ENCODE assay signal across 1 cellular context in genomic region chr19:11397089-11397610, GRCh38.
TF ChIP-seq lines count a peak whose summit lies in the region.

No MANE protein-coding gene starts in this region.

TF ChIP-seq in H1, 55 proteins besides CTCF, POLR2A, EP300 and RAD21:
- TF ChIP-seq SP2 (IDR thresholded peaks at IDR 0.05; ENCODE audit: low read length) (no peak), SIX5 (IDR thresholded peaks at IDR 0.05; ENCODE audit: low read depth, low read length) (no peak), GABPA (IDR thresholded peaks at IDR 0.05; ENCODE audit: borderline replicate concordance, insufficient read depth, low read length) (no peak), SIN3A (conservative IDR thresholded peaks at IDR 0.05 in 1 of 2, IDR thresholded peaks at IDR 0.05 in 1 of 2; ENCODE audit: low read depth in 1 of 2, low read length in 2 of 2) (no peak), BACH1 (IDR thresholded peaks at IDR 0.05; ENCODE audit: low read length) (no peak), JUN (IDR thresholded peaks at IDR 0.05; ENCODE audit: low read depth, low read length) (no peak), CREB1 (IDR thresholded peaks at IDR 0.05) (no peak), PHF8 (conservative IDR thresholded peaks at IDR 0.05; ENCODE audit: low read depth, low read length) (no peak), TAF7 (optimal IDR thresholded peaks at IDR 0.05; ENCODE audit: borderline replicate concordance, low read depth, low read length) (no peak), FOSL1 (IDR thresholded peaks at IDR 0.05; ENCODE audit: insufficient read depth, low read depth, low read length) (no peak), TCF12 (IDR thresholded peaks at IDR 0.05; ENCODE audit: low read depth, low read length) (no peak), POLR2AphosphoS5 (IDR thresholded peaks at IDR 0.05; ENCODE audit: low read depth, low read length) (no peak), ASH2L (IDR thresholded peaks at IDR 0.05; ENCODE audit: low read length) (no peak), ZNF274 (IDR thresholded peaks at IDR 0.05; ENCODE audit: borderline replicate concordance, extremely low read depth, low read length) (no peak), GTF2F1 (IDR thresholded peaks at IDR 0.05; ENCODE audit: borderline replicate concordance, low read depth, low read length) (no peak), CHD1 (IDR thresholded peaks at IDR 0.05; ENCODE audit: low read depth, low read length) (no peak)
- TF ChIP-seq, protein P1, sequence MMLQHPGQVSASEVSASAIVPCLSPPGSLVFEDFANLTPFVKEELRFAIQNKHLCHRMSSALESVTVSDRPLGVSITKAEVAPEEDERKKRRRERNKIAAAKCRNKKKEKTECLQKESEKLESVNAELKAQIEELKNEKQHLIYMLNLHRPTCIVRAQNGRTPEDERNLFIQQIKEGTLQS (IDR thresholded peaks at IDR 0.05; ENCODE audit: insufficient read depth, low read depth, low read length): no peak
